ENCODE assay signal across 8 cellular contexts in genomic region chr5:132500931-132501628, GRCh38. TPM values are rescaled to one million over a fixed set of nuclear protein-coding genes. Genes with fewer than 3 reads are reported as not detected.
DNase-seq lines count a peak whose midpoint lies in the region; ATAC-seq and TF ChIP-seq lines count a peak whose summit lies in the region.

No MANE protein-coding gene starts in this region.

- DNase-seq in GM12864 (ENCODE audit: low read depth): peak; percentile 55
- DNase-seq in SK-N-DZ (ENCODE audit: low spot score): peak; percentile 63
- peak; percentile 73 to 76 for DNase-seq in activated naive CD4-positive, alpha-beta T cell treated with anti-CD3 and anti-CD28 coated beads, Interleukin-2, amount 50 U/mL, for 72 hours (ENCODE audit: low spot score in 2 of 2)
- DNase-seq in cardiac muscle cell (ENCODE audit: low read depth in 1 of 2, low spot score in 1 of 2): peak; percentile 76 to 80
- peak; percentile 53 to 79 for DNase-seq in psoas muscle

- TF ChIP-seq CTCF in 22Rv1 (IDR thresholded peaks at IDR 0.05) (peak; percentile 87), GM12864 (IDR thresholded peaks at IDR 0.05; ENCODE audit: low read depth, low read length, missing control alignments) (peak; percentile 86), cardiac muscle cell (IDR thresholded peaks at IDR 0.05; ENCODE audit: low read depth, low read length) (peak; percentile 82), psoas muscle (IDR thresholded peaks at IDR 0.05) (peak; percentile 89)

- no peaks in the 10 kb centered on the region for H3K27me3 ChIP-seq in cardiac muscle cell
- no peaks in the 10 kb centered on the region for H3K27me3 ChIP-seq in psoas muscle (ENCODE audit: insufficient read depth in 3 of 3, low read length in 2 of 3)

- H3K4me1 ChIP-seq in cardiac muscle cell (ENCODE audit: low read depth) (no peaks in the 10 kb centered on the region), psoas muscle (peaks cover 20% of the 10 kb centered on the region)

- peak; percentile 26 for ATAC-seq in HG03571 (IDR thresholded peaks at IDR 0.05; ENCODE audit: unreplicated experiment)
- peak; percentile 46 to 48 for ATAC-seq in activated naive CD4-positive, alpha-beta T cell treated with anti-CD3 and anti-CD28 coated beads, Interleukin-2, amount 50 U/mL, for 72 hours
- peak; percentile 43 to 69 (median 54) for ATAC-seq in psoas muscle
- no peak for ATAC-seq in GM21528 (IDR thresholded peaks at IDR 0.05; ENCODE audit: low FRiP score, unreplicated experiment)

- no peaks in the 10 kb centered on the region for H3K9me3 Mint-ChIP-seq in activated naive CD4-positive, alpha-beta T cell treated with anti-CD3 and anti-CD28 coated beads, Interleukin-2, amount 50 U/mL, for 72 hours

- intact Hi-C loops in psoas muscle (cut with DNase I): loop anchor here (1.0 to 10.0 kb wide), 7 partner anchors 82 to 319 kb away; no protein-coding TSS in a partner anchor

- H3K36me3 ChIP-seq in cardiac muscle cell: no peaks in the 10 kb centered on the region
- H3K36me3 ChIP-seq in psoas muscle (ENCODE audit: insufficient read depth in 1 of 2, low read depth in 1 of 2): no peaks in the 10 kb centered on the region

- no peak overlapping the region for H3K27ac ChIP-seq in 22Rv1
- H3K27ac ChIP-seq in cardiac muscle cell: no peak overlapping the region
- no peak overlapping the region for H3K27ac ChIP-seq in psoas muscle

- H3K4me3 ChIP-seq in GM12864 (ENCODE audit: low read depth, low read length): no peak overlapping the region
- no peak overlapping the region for H3K4me3 ChIP-seq in cardiac muscle cell
- H3K4me3 ChIP-seq in psoas muscle: no peak overlapping the region

- 56 to 65% (median 58%) methylated on average over 5 to 6 of the region's 6 CpGs for WGBS in psoas muscle, 3 donors

- H3K36me3 Mint-ChIP-seq in activated naive CD4-positive, alpha-beta T cell treated with anti-CD3 and anti-CD28 coated beads, Interleukin-2, amount 50 U/mL, for 72 hours: no peaks in the 10 kb centered on the region

- H3K9me3 ChIP-seq in cardiac muscle cell (ENCODE audit: low read depth) (no peaks in the 10 kb centered on the region), psoas muscle (no peaks in the 10 kb centered on the region)

- peak overlapping the region; percentile 53 to 55 for H3K27ac Mint-ChIP-seq in activated naive CD4-positive, alpha-beta T cell treated with anti-CD3 and anti-CD28 coated beads, Interleukin-2, amount 50 U/mL, for 72 hours

RNA-seq across cellular contexts. Expression of gene IRF1, which starts 10.5 kb away (rescaled TPM):
- polyA plus RNA-seq in SK-N-DZ (2014; cell fraction: cytosol; rRNA removed): 1.4 and 1.5 TPM in 2 replicates
- polyA plus RNA-seq in SK-N-DZ (2014; cell fraction: nucleus; rRNA removed): 0.74 and 1.9 TPM in 2 replicates
- 100 to 1,000 TPM; 107 to 156 TPM for total RNA-seq in activated naive CD4-positive, alpha-beta T cell treated with anti-CD3 and anti-CD28 coated beads, Interleukin-2, amount 50 U/mL, for 72 hours
- 5.5 and 6.0 TPM in 2 replicates for total RNA-seq in cardiac muscle cell
- polyA plus RNA-seq in cardiac muscle cell: 4.7 and 5.7 TPM in 2 replicates
- 10 to 100 TPM in 3 of 4 donors, 1 to 10 TPM in 1; 5.5 to 18.8 (median 13.7) TPM for total RNA-seq in psoas muscle
- 10 to 100 TPM in 1 of 3 donors, 1 to 10 TPM in 2; 4.7 to 11.8 (median 4.9) TPM for polyA plus RNA-seq in psoas muscle

RNA-seq across cellular contexts. Expression of gene IL5, which starts 42.2 kb away (rescaled TPM):
- 0.19 TPM in 1 of 2 replicates, not detected in the other for polyA plus RNA-seq in SK-N-DZ (2014; cell fraction: cytosol; rRNA removed)
- polyA plus RNA-seq in SK-N-DZ (2014; cell fraction: nucleus; rRNA removed): not detected in 2 replicates
- total RNA-seq in activated naive CD4-positive, alpha-beta T cell treated with anti-CD3 and anti-CD28 coated beads, Interleukin-2, amount 50 U/mL, for 72 hours: not detected
- total RNA-seq in cardiac muscle cell (not detected in 2 replicates), psoas muscle (not detected)
- polyA plus RNA-seq in cardiac muscle cell (not detected in 2 replicates), psoas muscle (not detected)

RNA-seq across cellular contexts. Expression of gene RAD50, which starts 55.7 kb away (rescaled TPM):
- polyA plus RNA-seq in SK-N-DZ (2014; cell fraction: cytosol; rRNA removed): 12.6 and 13.5 TPM in 2 replicates
- polyA plus RNA-seq in SK-N-DZ (2014; cell fraction: nucleus; rRNA removed): 20.1 and 28.1 TPM in 2 replicates
- 10 to 100 TPM; 30.6 to 47.7 TPM for total RNA-seq in activated naive CD4-positive, alpha-beta T cell treated with anti-CD3 and anti-CD28 coated beads, Interleukin-2, amount 50 U/mL, for 72 hours
- total RNA-seq in cardiac muscle cell: 10.4 and 13.4 TPM in 2 replicates
- 27.3 and 36.6 TPM in 2 replicates for polyA plus RNA-seq in cardiac muscle cell
- 10 to 100 TPM; 28.5 to 35.9 (median 30.1) TPM for total RNA-seq in psoas muscle
- polyA plus RNA-seq in psoas muscle: 10 to 100 TPM in 1 of 3 donors, 1 to 10 TPM in 2; 6.8 to 22.1 (median 9.9) TPM

Comparison
In these comparisons a context has a peak if more than half of its experiments do, and no peak if none do; other contexts are left out.
1. RNA of gene IRF1, which starts 10.5 kb away (total RNA-seq): 107 to 156 TPM in activated naive CD4-positive, alpha-beta T cell treated with anti-CD3 and anti-CD28 coated beads, Interleukin-2, amount 50 U/mL, for 72 hours; 5.5 to 18.8 TPM in psoas muscle and 5.5 to 6.0 TPM in cardiac muscle cell; every median in the first group is over 4 times any median in the second.
2. Peak in every context shown above with its lines, with median percentiles within 50 percentile points of each other: CTCF ChIP-seq and DNase-seq.